Comparison of ENCODE assay signal across 27 cellular contexts in the genomic region with DNA sequence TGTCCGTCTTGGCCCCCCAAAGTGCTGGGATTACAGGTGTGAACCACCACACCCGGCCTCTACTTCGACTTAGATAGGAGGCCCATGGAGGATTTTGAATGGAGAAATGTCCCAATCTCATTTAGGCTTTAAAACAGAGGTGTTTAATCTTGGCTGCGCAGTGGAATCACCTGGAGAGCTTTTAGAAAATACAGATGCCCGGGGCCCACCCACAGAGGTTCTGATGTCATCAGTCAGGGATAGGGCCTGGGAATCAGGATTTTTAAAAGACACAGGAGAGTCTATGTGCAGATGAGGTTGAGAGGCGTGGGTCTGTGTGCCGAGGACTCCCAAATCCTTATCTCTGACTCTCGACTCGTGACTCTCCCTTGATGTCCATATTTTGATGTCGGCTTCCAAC.
"Had no signal": no experiment of that assay in that cellular context is flagged by ENCODE, and none has a peak within 500 bp of the region (broad histone marks: within the 10 kb centered on the region; RNA-seq: fewer than 3 reads in every experiment).

No MANE protein-coding gene starts in this region.

- H3K9me3 Mint-ChIP-seq: immature natural killer cell; mesothelial cell of epicardium; natural killer cell; nephron progenitor cell; stimulated activated naive B cell treated with anti-CD40 and anti-IgM and Interleukin-4, amounts not matched to agents 10 μg/mL and 1 μg/mL and 100 μg/mL, for 72 hours had no signal

- H3K4me3 ChIP-seq: left ventricle myocardium inferior, lung, pancreas, right atrium auricular region, right lobe of liver, smooth muscle cell, stomach, testis, thyroid gland, transverse colon, upper lobe of right lung, uterus had no signal

- H3K36me3 Mint-ChIP-seq: immature natural killer cell; mesothelial cell of epicardium; naive B cell; natural killer cell; stimulated activated naive B cell treated with anti-CD40 and anti-IgM and Interleukin-4, amounts not matched to agents 10 μg/mL and 1 μg/mL and 100 μg/mL, for 72 hours had no signal

- DNase-seq: hypothalamus; immature natural killer cell; kidney; left ventricle myocardium inferior; naive B cell; natural killer cell; nephron progenitor cell; nucleus accumbens; pancreas; right lobe of liver; stimulated activated CD4-positive, alpha-beta T cell treated with anti-CD3 and anti-CD28 coated beads, Interleukin-1b, Interleukin-23, amount 100 ng/mL, for 48 hours; stimulated activated CD4-positive, alpha-beta T cell treated with anti-CD3 and anti-CD28 coated beads, Interleukin-2, amount 100 ng/mL, for 48 hours; stimulated activated CD4-positive, alpha-beta T cell treated with anti-CD3 and anti-CD28 coated beads, Interleukin-4, amount 100 ng/mL, for 4 hours; stimulated activated CD8-positive, alpha-beta memory T cell treated with anti-CD3 and anti-CD28 coated beads, Interleukin-4, amount 100 ng/mL, for 48 hours; stimulated activated naive B cell treated with anti-CD40 and anti-IgM and Interleukin-4, amounts not matched to agents 10 μg/mL and 1 μg/mL and 100 μg/mL, for 72 hours; stimulated activated naive CD8-positive, alpha-beta T cell treated with anti-CD3 and anti-CD28 coated beads, Interleukin-15, Interleukin-2, amounts not matched to agents 100 U/mL and 50 U/mL, for 24 hours; stomach; testis; thyroid gland; transverse colon; upper lobe of right lung; uterus had no signal

- H3K4me1 ChIP-seq: left ventricle myocardium inferior, pancreas, right atrium auricular region, testis, uterus had no signal

- H3K27me3 ChIP-seq: pancreas, right atrium auricular region, right lobe of liver, testis, thyroid gland, transverse colon, upper lobe of right lung, uterus had no signal

- H3K4me3 Mint-ChIP-seq: immature natural killer cell; mesothelial cell of epicardium; natural killer cell; nephron progenitor cell; stimulated activated naive B cell treated with anti-CD40 and anti-IgM and Interleukin-4, amounts not matched to agents 10 μg/mL and 1 μg/mL and 100 μg/mL, for 72 hours had no signal

- H3K4me2 ChIP-seq: smooth muscle cell had no signal

- H3K27ac Mint-ChIP-seq: immature natural killer cell, mesothelial cell of epicardium, natural killer cell had no signal

- H3K27ac ChIP-seq: left ventricle myocardium inferior, pancreas, right atrium auricular region, right lobe of liver, stomach, testis, thyroid gland, transverse colon, upper lobe of right lung, uterus had no signal

- H3K9me3 ChIP-seq: left ventricle myocardium inferior, pancreas, right atrium auricular region, right lobe of liver, stomach, testis, thyroid gland, transverse colon, upper lobe of right lung, uterus had no signal

- FAIRE-seq: islet of Langerhans, kidney, pancreas had no signal

- ATAC-seq: natural killer cell; pancreas; right lobe of liver; stimulated activated naive B cell treated with anti-CD40 and anti-IgM and Interleukin-4, amounts not matched to agents 10 μg/mL and 1 μg/mL and 100 μg/mL, for 72 hours; stimulated activated naive CD8-positive, alpha-beta T cell treated with anti-CD3 and anti-CD28 coated beads, Interleukin-15, Interleukin-2, amounts not matched to agents 100 U/mL and 50 U/mL, for 24 hours; upper lobe of right lung had no signal

- H3K36me3 ChIP-seq: left ventricle myocardium inferior, pancreas, right atrium auricular region, right lobe of liver, stomach, thyroid gland, transverse colon, upper lobe of right lung, uterus had no signal

- H3K4me1 Mint-ChIP-seq: immature natural killer cell, natural killer cell had no signal

- H3K27me3 Mint-ChIP-seq: naive B cell; stimulated activated naive B cell treated with anti-CD40 and anti-IgM and Interleukin-4, amounts not matched to agents 10 μg/mL and 1 μg/mL and 100 μg/mL, for 72 hours had no signal
